Comparison of ENCODE assay signal across 32 cellular contexts in genomic region chr17:159609-160008, GRCh38. TPM values are rescaled to one million over a fixed set of nuclear protein-coding genes. Genes with fewer than 3 reads are reported as not detected.
"Had no signal": no experiment of that assay in that cellular context is flagged by ENCODE, and none has a peak within 500 bp of the region (broad histone marks: within the 10 kb centered on the region; RNA-seq: fewer than 3 reads in every experiment).

No MANE protein-coding gene starts in this region.

- H3K36me3 ChIP-seq: ascending aorta, breast epithelium, gastrocnemius medialis had no signal

- ATAC-seq: activated CD4-positive, CD25-positive, alpha-beta regulatory T cell treated with anti-CD3 and anti-CD28 coated beads, Interleukin-2, amount 50 U/mL, for 24 hours; activated CD8-positive, alpha-beta T cell treated with anti-CD3 and anti-CD28 coated beads for 36 hours; activated naive CD4-positive, alpha-beta T cell treated with anti-CD3 and anti-CD28 coated beads, Interleukin-2, amount 50 U/mL, for 72 hours; effector memory CD8-positive, alpha-beta T cell; foreskin keratinocyte; gastrocnemius medialis; T-helper 17 cell had no signal

- H3K4me3 ChIP-seq: ascending aorta, breast epithelium, esophagus muscularis mucosa, gastrocnemius medialis had no signal

- H3K9me3 ChIP-seq: ascending aorta, breast epithelium, esophagus muscularis mucosa, gastrocnemius medialis had no signal

- FAIRE-seq: colon had no signal

- DNase-seq: activated B cell treated with CpG ODN at 0.5 μM for 24 hours; activated CD4-positive, alpha-beta T cell treated with anti-CD3 and anti-CD28 coated beads for 48 hours; activated CD4-positive, alpha-beta T cell treated with anti-CD3 and anti-CD28 coated beads, Interleukin-2, amount 50 U/mL, for 1 hour; activated CD4-positive, alpha-beta T cell treated with anti-CD3 and anti-CD28 coated beads, Interleukin-2, amount 50 U/mL, for 48 hours; activated CD8-positive, alpha-beta memory T cell treated with anti-CD3 and anti-CD28 coated beads for 24 hours; activated CD8-positive, alpha-beta T cell treated with anti-CD3 and anti-CD28 coated beads for 36 hours; activated effector memory CD4-positive, alpha-beta T cell treated with anti-CD3 and anti-CD28 coated beads, Interleukin-2, amount 50 U/mL, for 16 hours; activated naive CD4-positive, alpha-beta T cell treated with anti-CD3 and anti-CD28 coated beads for 36 hours; activated naive CD8-positive, alpha-beta T cell treated with anti-CD3 and anti-CD28 coated beads, Interleukin-2, amount 10 ng/mL, durations not matched to agents 7 days and 5 days; activated T-cell treated with anti-CD3 and anti-CD28 coated beads, Interleukin-2, amount 50 U/mL, for 48 hours; caudate nucleus; cortex of kidney; dermis blood vessel endothelial cell; effector CD4-positive, alpha-beta T cell; effector memory CD8-positive, alpha-beta T cell; erythroblast; foreskin keratinocyte; gastrocnemius medialis; glutamatergic neuron; T-helper 1 cell; T-helper 17 cell; T1000; WERI-Rb-1 had no signal

- H3K4me1 ChIP-seq: ascending aorta, breast epithelium, esophagus muscularis mucosa, foreskin keratinocyte, gastrocnemius medialis had no signal

- H3K27ac ChIP-seq: ascending aorta, breast epithelium, esophagus muscularis mucosa, foreskin keratinocyte, gastrocnemius medialis, WERI-Rb-1 had no signal

- H3K27me3 ChIP-seq: ascending aorta, breast epithelium, foreskin keratinocyte, gastrocnemius medialis had no signal

RNA-seq across cellular contexts. Expression of gene DOC2B, which starts 21.8 kb away (rescaled TPM):
- total RNA-seq: activated B cell treated with CpG ODN at 0.5 μM for 24 hours; activated CD8-positive, alpha-beta T cell treated with anti-CD3 and anti-CD28 coated beads for 36 hours; activated naive CD8-positive, alpha-beta T cell treated with anti-CD3 and anti-CD28 coated beads, Interleukin-2, amount 10 ng/mL, durations not matched to agents 7 days and 5 days; foreskin keratinocyte had no signal
- polyA plus RNA-seq: foreskin keratinocyte had no signal

RNA-seq across cellular contexts. Expression of gene SCGB1C2, which starts 22.2 kb away (rescaled TPM):
- total RNA-seq: activated B cell treated with CpG ODN at 0.5 μM for 24 hours; activated CD8-positive, alpha-beta T cell treated with anti-CD3 and anti-CD28 coated beads for 36 hours; activated naive CD4-positive, alpha-beta T cell treated with anti-CD3 and anti-CD28 coated beads for 36 hours; activated naive CD4-positive, alpha-beta T cell treated with anti-CD3 and anti-CD28 coated beads, Interleukin-2, amount 50 U/mL, for 72 hours; activated naive CD8-positive, alpha-beta T cell treated with anti-CD3 and anti-CD28 coated beads, Interleukin-2, amount 10 ng/mL, durations not matched to agents 7 days and 5 days; activated T-helper 1 cell treated with anti-CD3 and anti-CD28 coated beads, Interleukin-12 subunit alpha, Interleukin-12 subunit beta, Interleukin-2, Interleukin-4 antibody, amounts not matched to agents 30 ng/mL and 10 ng/mL and 1 ng/mL, durations not matched to agents 14 hours and 24 hours and 36 hours; activated T-helper 2 cell treated with anti-CD3 and anti-CD28 coated beads, Interferon-gamma antibody, Interleukin-2, Interleukin-4, amounts not matched to agents 10 μg/mL and 5 μg/mL and 100 μg/mL, durations not matched to agents 14 hours and 24 hours and 36 hours; ascending aorta; breast epithelium; chondrocyte; dermis blood vessel endothelial cell; esophagus muscularis mucosa; foreskin keratinocyte; gastrocnemius medialis; T-helper 17 cell had no signal
- polyA plus RNA-seq: foreskin keratinocyte had no signal
